In genomic region chr20:62476074-62476838, GRCh38 we compare ENCODE assay signal across 2 cellular contexts.
TF ChIP-seq lines count a peak whose summit lies in the region.

No MANE protein-coding gene starts in this region.

TF ChIP-seq in K562, 482 proteins besides CTCF, POLR2A, EP300 and RAD21 (continued from another document and continues in another):
- TF ChIP-seq POLR3A (IDR thresholded peaks at IDR 0.05; ENCODE audit: borderline replicate concordance, extremely low read depth, insufficient read depth, insufficient read length): no peak
- TF ChIP-seq RAD51 (IDR thresholded peaks at IDR 0.05; ENCODE audit: borderline replicate concordance, low read depth): peak; percentile 77; the same call in 1 of the 2 replicates
- TF ChIP-seq TSC22D4 (tag; IDR thresholded peaks at IDR 0.05): no peak
- TF ChIP-seq, protein P1, sequence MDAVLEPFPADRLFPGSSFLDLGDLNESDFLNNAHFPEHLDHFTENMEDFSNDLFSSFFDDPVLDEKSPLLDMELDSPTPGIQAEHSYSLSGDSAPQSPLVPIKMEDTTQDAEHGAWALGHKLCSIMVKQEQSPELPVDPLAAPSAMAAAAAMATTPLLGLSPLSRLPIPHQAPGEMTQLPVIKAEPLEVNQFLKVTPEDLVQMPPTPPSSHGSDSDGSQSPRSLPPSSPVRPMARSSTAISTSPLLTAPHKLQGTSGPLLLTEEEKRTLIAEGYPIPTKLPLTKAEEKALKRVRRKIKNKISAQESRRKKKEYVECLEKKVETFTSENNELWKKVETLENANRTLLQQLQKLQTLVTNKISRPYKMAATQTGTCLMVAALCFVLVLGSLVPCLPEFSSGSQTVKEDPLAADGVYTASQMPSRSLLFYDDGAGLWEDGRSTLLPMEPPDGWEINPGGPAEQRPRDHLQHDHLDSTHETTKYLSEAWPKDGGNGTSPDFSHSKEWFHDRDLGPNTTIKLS (IDR thresholded peaks at IDR 0.05; ENCODE audit: borderline replicate concordance, low read depth): no peak; the same call in 1 of the 2 replicates
- no peak for TF ChIP-seq ZNF239 (CRISPR knock-in tag; IDR thresholded peaks at IDR 0.05)
- peak in 1 of 2 experiments; percentile 70; a peak in 2 of 4 replicates for TF ChIP-seq UBTF (IDR thresholded peaks at IDR 0.05; ENCODE audit: borderline replicate concordance in 1 of 2, low read depth in 2 of 2, low read length in 2 of 2)
- TF ChIP-seq, protein P2, sequence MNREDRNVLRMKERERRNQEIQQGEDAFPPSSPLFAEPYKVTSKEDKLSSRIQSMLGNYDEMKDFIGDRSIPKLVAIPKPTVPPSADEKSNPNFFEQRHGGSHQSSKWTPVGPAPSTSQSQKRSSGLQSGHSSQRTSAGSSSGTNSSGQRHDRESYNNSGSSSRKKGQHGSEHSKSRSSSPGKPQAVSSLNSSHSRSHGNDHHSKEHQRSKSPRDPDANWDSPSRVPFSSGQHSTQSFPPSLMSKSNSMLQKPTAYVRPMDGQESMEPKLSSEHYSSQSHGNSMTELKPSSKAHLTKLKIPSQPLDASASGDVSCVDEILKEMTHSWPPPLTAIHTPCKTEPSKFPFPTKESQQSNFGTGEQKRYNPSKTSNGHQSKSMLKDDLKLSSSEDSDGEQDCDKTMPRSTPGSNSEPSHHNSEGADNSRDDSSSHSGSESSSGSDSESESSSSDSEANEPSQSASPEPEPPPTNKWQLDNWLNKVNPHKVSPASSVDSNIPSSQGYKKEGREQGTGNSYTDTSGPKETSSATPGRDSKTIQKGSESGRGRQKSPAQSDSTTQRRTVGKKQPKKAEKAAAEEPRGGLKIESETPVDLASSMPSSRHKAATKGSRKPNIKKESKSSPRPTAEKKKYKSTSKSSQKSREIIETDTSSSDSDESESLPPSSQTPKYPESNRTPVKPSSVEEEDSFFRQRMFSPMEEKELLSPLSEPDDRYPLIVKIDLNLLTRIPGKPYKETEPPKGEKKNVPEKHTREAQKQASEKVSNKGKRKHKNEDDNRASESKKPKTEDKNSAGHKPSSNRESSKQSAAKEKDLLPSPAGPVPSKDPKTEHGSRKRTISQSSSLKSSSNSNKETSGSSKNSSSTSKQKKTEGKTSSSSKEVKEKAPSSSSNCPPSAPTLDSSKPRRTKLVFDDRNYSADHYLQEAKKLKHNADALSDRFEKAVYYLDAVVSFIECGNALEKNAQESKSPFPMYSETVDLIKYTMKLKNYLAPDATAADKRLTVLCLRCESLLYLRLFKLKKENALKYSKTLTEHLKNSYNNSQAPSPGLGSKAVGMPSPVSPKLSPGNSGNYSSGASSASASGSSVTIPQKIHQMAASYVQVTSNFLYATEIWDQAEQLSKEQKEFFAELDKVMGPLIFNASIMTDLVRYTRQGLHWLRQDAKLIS (CRISPR knock-in tag; IDR thresholded peaks at IDR 0.05): peak; percentile 81; the same call in 1 of the 2 replicates
- no peak for TF ChIP-seq TCF7L2 (IDR thresholded peaks at IDR 0.05; ENCODE audit: low read depth, low read length)
- TF ChIP-seq ZNF354B (CRISPR knock-in tag; IDR thresholded peaks at IDR 0.05): no peak
- no peak for TF ChIP-seq PATZ1 (CRISPR knock-in tag; IDR thresholded peaks at IDR 0.05; ENCODE audit: borderline replicate concordance)
- TF ChIP-seq ZNF184 (CRISPR knock-in tag; IDR thresholded peaks at IDR 0.05): no peak
- TF ChIP-seq DMBX1 (CRISPR knock-in tag; IDR thresholded peaks at IDR 0.05; ENCODE audit: borderline replicate concordance): no peak
- TF ChIP-seq TEAD4 (IDR thresholded peaks at IDR 0.05; ENCODE audit: low read length): no peak
- TF ChIP-seq TEAD4 (CRISPR knock-in tag; IDR thresholded peaks at IDR 0.05; ENCODE audit: borderline replicate concordance): peak; percentile 95
- TF ChIP-seq ZNF224 (CRISPR knock-in tag; IDR thresholded peaks at IDR 0.05): peak; percentile 81; the same call in 1 of the 2 replicates
- no peak for TF ChIP-seq KLF1 (tag; IDR thresholded peaks at IDR 0.05)
- no peak for TF ChIP-seq PRMT5 (CRISPR knock-in tag; IDR thresholded peaks at IDR 0.05)
- TF ChIP-seq NR3C1 (CRISPR knock-in tag; IDR thresholded peaks at IDR 0.05): peak; percentile 98
- TF ChIP-seq ARID2 (IDR thresholded peaks at IDR 0.05): no peak
- no peak for TF ChIP-seq NELFE (IDR thresholded peaks at IDR 0.05; ENCODE audit: insufficient read depth, insufficient read length)

TF ChIP-seq in HepG2, 621 proteins besides CTCF, POLR2A, EP300 and RAD21 (continued from another document):
- no peak for TF ChIP-seq MNT (IDR thresholded peaks at IDR 0.05)
